9 cellular contexts compared by ENCODE assay signal in the genomic region with DNA sequence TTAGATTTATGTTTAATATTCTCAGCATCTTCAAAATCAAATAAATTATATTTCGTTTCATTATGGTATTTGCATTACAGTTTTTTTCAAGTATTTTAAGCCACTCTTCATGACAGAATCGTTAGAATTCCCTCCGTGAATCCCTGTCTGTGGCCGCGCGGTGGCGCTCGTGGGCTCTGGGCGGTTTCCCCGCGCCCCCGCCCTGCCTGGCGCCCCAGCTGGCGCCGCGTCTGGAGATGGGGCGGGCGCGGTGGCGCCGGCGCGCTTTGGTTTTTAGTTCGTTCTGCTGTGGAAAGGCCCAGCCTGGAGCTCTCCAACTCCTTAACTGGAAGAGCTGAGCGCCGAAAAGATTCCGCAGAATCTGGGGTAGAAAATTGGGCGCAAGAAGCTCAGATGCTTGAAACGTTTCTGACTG. TPM values are rescaled to one million over a fixed set of nuclear protein-coding genes. Genes with fewer than 3 reads are reported as not detected.
DNase-seq lines count a peak whose midpoint lies in the region; ATAC-seq and TF ChIP-seq lines count a peak whose summit lies in the region.
"Had no signal": no experiment of that assay in that cellular context is flagged by ENCODE, and none has a peak within 500 bp of the region (broad histone marks: within the 10 kb centered on the region; RNA-seq: fewer than 3 reads in every experiment).

No MANE protein-coding gene starts in this region.

- TF ChIP-seq POLR2A in sigmoid colon (IDR thresholded peaks at IDR 0.05), result no peak

- no peaks in the 10 kb centered on the region for H3K9me3 ChIP-seq in sigmoid colon

- intact Hi-C loops in sigmoid colon (cut with DNase I), result no loop called here

- peaks cover 0 to 51% (median 10%) of the 10 kb centered on the region in 4 donors for H3K36me3 ChIP-seq in sigmoid colon

- H3K27me3 ChIP-seq in sigmoid colon, result peaks cover 0 to under 1% (median 0%) of the 10 kb centered on the region in 3 donors

- DNase-seq in Daoy (ENCODE audit: low read depth) (peak; percentile 90), NCI-H446 (lab: John Stamatoyannopoulos, UW) (peak; percentile 32 to 76), astrocyte of the spinal cord (ENCODE audit: low read depth, low spot score) (peak; percentile 82), hippocampal formation (lab: John Stamatoyannopoulos, UW) (peak; percentile 53 to 60), sigmoid colon (peak; percentile 84), cerebellar nuclear complex (lab: John Stamatoyannopoulos, UW) (no peak), NCI-H2171 (lab: John Stamatoyannopoulos, UW) (no peak)

- in situ Hi-C loops in astrocyte of the spinal cord (cut with HindIII; ENCODE audit: low sequenced_read_pairs), result no loop called here

- peaks cover 0 to 5% (median 0%) of the 10 kb centered on the region in 4 donors for H3K4me1 ChIP-seq in sigmoid colon

- peak overlapping the region; percentile 17 for H3K4me3 ChIP-seq in astrocyte of the spinal cord (ENCODE audit: low read depth, low read length)
- H3K4me3 ChIP-seq in sigmoid colon, result peak overlapping the region; percentile 34 to 47 (median 44)

- ATAC-seq in HG02623 (IDR thresholded peaks at IDR 0.05; ENCODE audit: unreplicated experiment), result no peak

- TF ChIP-seq EP300 in sigmoid colon (IDR thresholded peaks at IDR 0.05), result no peak

- TF ChIP-seq CTCF in astrocyte of the spinal cord (IDR thresholded peaks at IDR 0.05; ENCODE audit: low read depth, low read length) (peak; percentile 79), sigmoid colon (IDR thresholded peaks at IDR 0.05) (peak in 3 of 4 experiments; percentile 12 to 81 (median 63))

- H3K27ac ChIP-seq in sigmoid colon, result peak overlapping the region; percentile 66 to 81 (median 71)

- WGBS in sigmoid colon, 2 donors, result 45 to 52% methylated on average over 29 of the region's 29 CpGs

RNA-seq across cellular contexts. Expression of gene PRMT2, which starts 25.7 kb away (rescaled TPM):
- total RNA-seq in Daoy (2014; rRNA removed; shearing (Covaris generic)), result 73.0 and 104 TPM in 2 replicates
- 100 to 1,000 TPM in 3 of 4 donors, 10 to 100 TPM in 1; 85.7 to 128 (median 109) TPM for total RNA-seq in sigmoid colon
- 10 to 100 TPM; 68.0 to 96.1 (median 90.4) TPM for polyA plus RNA-seq in sigmoid colon

RNA-seq across cellular contexts. Expression of gene S100B, which starts 56.3 kb away (rescaled TPM):
- total RNA-seq in Daoy (2014; rRNA removed; shearing (Covaris generic)), result 0.23 TPM in 1 of 2 replicates, not detected in the other
- total RNA-seq in sigmoid colon, result 100 to 1,000 TPM in 1 of 4 donors, 10 to 100 TPM in 3; 28.5 to 126 (median 41.0) TPM
- polyA plus RNA-seq in sigmoid colon, result 10 to 100 TPM; 14.3 to 23.7 (median 20.4) TPM
- total RNA-seq: NCI-H460 had no signal

Comparison
In these comparisons a context has a peak if more than half of its experiments do, and no peak if none do; other contexts are left out.
1. DNase-seq: peak in Daoy (single experiment), NCI-H446 (2 of 2), astrocyte of the spinal cord (single experiment), hippocampal formation (2 of 2) and sigmoid colon (single experiment); none in cerebellar nuclear complex (0 of 2) and NCI-H2171 (single experiment).
2. RNA of gene S100B, which starts 56.3 kb away (total RNA-seq): 28.5 to 126 TPM in sigmoid colon; 0.23 TPM in Daoy; every median in the first group is over 10 times any median in the second.